ENCODE assay signal across 12 cellular contexts in the genomic region with DNA sequence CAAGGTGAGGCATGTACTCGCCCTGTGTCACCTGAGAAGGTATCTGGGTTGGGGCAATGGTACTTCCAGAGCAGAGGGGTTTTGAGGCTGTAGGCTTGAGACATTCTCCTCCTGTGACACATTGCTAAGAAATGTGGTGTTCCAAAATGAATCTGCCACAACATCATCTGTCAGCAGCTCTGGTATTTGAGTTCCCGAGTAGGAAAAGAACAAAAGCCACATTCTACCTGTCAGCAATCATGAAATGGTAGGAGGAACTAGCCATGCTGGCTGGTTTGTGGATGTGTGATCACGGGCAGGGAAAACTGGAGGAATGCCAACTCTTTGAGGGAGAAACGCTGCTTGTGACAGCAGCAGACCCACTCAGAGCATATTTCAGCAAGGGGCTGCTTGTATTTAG.
DNase-seq lines count a peak whose midpoint lies in the region; ATAC-seq and TF ChIP-seq lines count a peak whose summit lies in the region.
"Had no signal": no experiment of that assay in that cellular context is flagged by ENCODE, and none has a peak within 500 bp of the region (broad histone marks: within the 10 kb centered on the region; RNA-seq: fewer than 3 reads in every experiment).

No MANE protein-coding gene starts in this region.

- peak; percentile 41 for DNase-seq in Caki2 (ENCODE audit: low read depth)
- DNase-seq in LHCN-M2 (ENCODE audit: low read depth): peak; percentile 79
- peak; percentile 92 for DNase-seq in astrocyte of the spinal cord (ENCODE audit: low read depth, low spot score)
- DNase-seq in lower lobe of right lung: no peak
- DNase-seq in HT-29 (ENCODE audit: low spot score): no peak
- DNase-seq in natural killer cell: no peak
- DNase-seq: activated naive CD8-positive, alpha-beta T cell treated with anti-CD3 and anti-CD28 coated beads, Interleukin-2, amount 10 ng/mL, durations not matched to agents 7 days and 5 days; naive thymus-derived CD4-positive, alpha-beta T cell; NK-92 treated with Interleukin-12 subunit alpha and Interleukin-12 subunit beta, amount 100 ng/mL, for 24 hours had no signal

- H3K36me3 ChIP-seq in lower lobe of right lung: no peaks in the 10 kb centered on the region
- H3K36me3 ChIP-seq: vagina had no signal

- no peaks in the 10 kb centered on the region for H3K27me3 Mint-ChIP-seq in natural killer cell (ENCODE audit: low read depth in 2 of 2)
- H3K27me3 Mint-ChIP-seq: activated naive CD8-positive, alpha-beta T cell treated with anti-CD3 and anti-CD28 coated beads, Interleukin-2, amount 10 ng/mL, durations not matched to agents 7 days and 5 days; naive thymus-derived CD4-positive, alpha-beta T cell had no signal

- H3K27me3 ChIP-seq in lower lobe of right lung (ENCODE audit: low read depth): no peaks in the 10 kb centered on the region
- H3K27me3 ChIP-seq: vagina had no signal

- ATAC-seq in lower lobe of right lung: peak; percentile 32 to 47
- ATAC-seq in GM18519 (IDR thresholded peaks at IDR 0.05; ENCODE audit: low FRiP score, unreplicated experiment): no peak
- ATAC-seq in natural killer cell: no peak
- no peak for ATAC-seq in HG03039 (IDR thresholded peaks at IDR 0.05; ENCODE audit: unreplicated experiment)
- ATAC-seq: naive thymus-derived CD4-positive, alpha-beta T cell had no signal

- intact Hi-C loops in lower lobe of right lung (cut with DNase I): no loop called here
- intact Hi-C loops in natural killer cell (cut with micrococcal nuclease): loop anchor here (5.0 to 10.0 kb wide), 2 partner anchors 239 to 722 kb away; no protein-coding TSS in a partner anchor

- H3K4me1 ChIP-seq in lower lobe of right lung: peaks cover 42% of the 10 kb centered on the region

- H3K4me3 ChIP-seq in astrocyte of the spinal cord (ENCODE audit: low read depth, low read length) (no peak overlapping the region), lower lobe of right lung (no peak overlapping the region)
- H3K4me3 ChIP-seq: vagina had no signal

- no peak overlapping the region for H3K27ac Mint-ChIP-seq in natural killer cell
- H3K27ac Mint-ChIP-seq: activated naive CD8-positive, alpha-beta T cell treated with anti-CD3 and anti-CD28 coated beads, Interleukin-2, amount 10 ng/mL, durations not matched to agents 7 days and 5 days; naive thymus-derived CD4-positive, alpha-beta T cell had no signal

- no peaks in the 10 kb centered on the region for H3K9me3 ChIP-seq in lower lobe of right lung
- H3K9me3 ChIP-seq: vagina had no signal

- H3K4me3 Mint-ChIP-seq in natural killer cell: no peak overlapping the region
- H3K4me3 Mint-ChIP-seq: activated naive CD8-positive, alpha-beta T cell treated with anti-CD3 and anti-CD28 coated beads, Interleukin-2, amount 10 ng/mL, durations not matched to agents 7 days and 5 days; naive thymus-derived CD4-positive, alpha-beta T cell had no signal

- H3K9me3 Mint-ChIP-seq in natural killer cell: no peaks in the 10 kb centered on the region

- H3K4me1 Mint-ChIP-seq in natural killer cell: peaks cover 26 to 32% of the 10 kb centered on the region in 2 donors

- no peaks in the 10 kb centered on the region for H3K36me3 Mint-ChIP-seq in natural killer cell
- H3K36me3 Mint-ChIP-seq: naive thymus-derived CD4-positive, alpha-beta T cell had no signal

- H3K27ac ChIP-seq in lower lobe of right lung: no peak overlapping the region
- H3K27ac ChIP-seq: vagina had no signal

- TF ChIP-seq CTCF in astrocyte of the spinal cord (IDR thresholded peaks at IDR 0.05; ENCODE audit: low read depth, low read length) (no peak), lower lobe of right lung (IDR thresholded peaks at IDR 0.05) (no peak), natural killer cell (IDR thresholded peaks at IDR 0.05) (no peak)

- in situ Hi-C loops in Caki2 (cut with HindIII; ENCODE audit: low pct_unique_long_range_greater_than_20kb, low sequenced_read_pairs): no loop called here
- in situ Hi-C loops in astrocyte of the spinal cord (cut with HindIII; ENCODE audit: low sequenced_read_pairs): no loop called here

Comparison
In these comparisons a context has a peak if more than half of its experiments do, and no peak if none do; other contexts are left out.
1. DNase-seq: peak in Caki2 (single experiment), LHCN-M2 (single experiment) and astrocyte of the spinal cord (single experiment); none in lower lobe of right lung (single experiment), HT-29 (single experiment) and natural killer cell (single experiment).
2. ATAC-seq: peak in lower lobe of right lung (2 of 2); none in GM18519 (single experiment), natural killer cell (0 of 3) and HG03039 (single experiment).